ENCODE assay signal across 1 cellular context in genomic region chr17:75176625-75177024, GRCh38.
TF ChIP-seq lines count a peak whose summit lies in the region.

No MANE protein-coding gene starts in this region.

TF ChIP-seq in HepG2, 621 proteins besides CTCF, POLR2A, EP300 and RAD21:
- TF ChIP-seq JUND (CRISPR knock-in tag; IDR thresholded peaks at IDR 0.05) (no peak), ZKSCAN1 (IDR thresholded peaks at IDR 0.05; ENCODE audit: low read length) (peak; percentile 89)
TF ChIP-seq in HepG2: peak in this region for 1.
